In genomic region chr2:127086800-127087737, GRCh38 we compare ENCODE assay signal across 8 cellular contexts. TPM values are rescaled to one million over a fixed set of nuclear protein-coding genes. Genes with fewer than 3 reads are reported as not detected.
DNase-seq lines count a peak whose midpoint lies in the region; ATAC-seq, FAIRE-seq and TF ChIP-seq lines count a peak whose summit lies in the region.

No MANE protein-coding gene starts in this region.

- ATAC-seq in GM18861 (IDR thresholded peaks at IDR 0.05; ENCODE audit: unreplicated experiment) (peak; percentile 77), HG02938 (IDR thresholded peaks at IDR 0.05; ENCODE audit: unreplicated experiment) (peak; percentile 77), omental fat pad (ENCODE audit: low FRiP score) (peak; percentile 50)

- TF ChIP-seq CTCF in omental fat pad (IDR thresholded peaks at IDR 0.05) (no peak), D721Med (IDR thresholded peaks at IDR 0.05; ENCODE audit: insufficient read depth, missing control alignments) (no peak)

- FAIRE-seq in D721Med (lab: Jason Lieb, UNC), result no peak

- DNase-seq in SIG-M5 (lab: John Stamatoyannopoulos, UW), result peak; percentile 40
- peak; percentile 65 for DNase-seq in fibroblast of gingiva (ENCODE audit: low read depth)
- DNase-seq in omental fat pad (ENCODE audit: low spot score), result no peak
- DNase-seq in D721Med (ENCODE audit: insufficient read length, low spot score), result no peak
- DNase-seq in HT-29 (ENCODE audit: low spot score), result no peak
- DNase-seq in NCI-H345 (lab: John Stamatoyannopoulos, UW), result no peak

RNA-seq across cellular contexts. Expression of gene BIN1, which starts 19.9 kb away (rescaled TPM):
- total RNA-seq in omental fat pad, result 10 to 100 TPM; 64.2 to 78.5 (median 73.2) TPM
- 119 and 126 TPM in 2 replicates for total RNA-seq in HT-29 (2014; rRNA removed; shearing (Covaris generic))

Comparison
In these comparisons a context has a peak if more than half of its experiments do, and no peak if none do; other contexts are left out.
1. DNase-seq: peak in SIG-M5 (single experiment) and fibroblast of gingiva (single experiment); none in omental fat pad (single experiment), D721Med (single experiment), HT-29 (single experiment) and NCI-H345 (single experiment).
2. Peak in every context shown above with its lines, with median percentiles within 50 percentile points of each other: ATAC-seq.